21 cellular contexts compared by ENCODE assay signal in genomic region chr11:29773656-29774264, GRCh38.
DNase-seq lines count a peak whose midpoint lies in the region; ATAC-seq and TF ChIP-seq lines count a peak whose summit lies in the region.
"Had no signal": no experiment of that assay in that cellular context is flagged by ENCODE, and none has a peak within 500 bp of the region (broad histone marks: within the 10 kb centered on the region; RNA-seq: fewer than 3 reads in every experiment).

No MANE protein-coding gene starts in this region.

- peak overlapping the region; percentile 83 for H3K27ac ChIP-seq in cardiac muscle cell
- peak overlapping the region; percentile 32 for H3K27ac ChIP-seq in mesodermal cell (ENCODE audit: low read depth, low read length, severe bottlenecking)
- H3K27ac ChIP-seq in spleen: no peak overlapping the region
- H3K27ac ChIP-seq: adrenal gland, neutrophil, upper lobe of left lung had no signal

- intact Hi-C loops in Right ventricle myocardium superior (cut with DNase I) (no loop called here), cardiac septum (cut with DNase I) (loop anchor here (10.0 kb wide), 2 partner anchors 239 to 241 kb away; partner anchors contain the start of gene KCNA4), spleen (cut with DNase I; ENCODE audit: low total_unique reads) (no loop called here)

- TF ChIP-seq CTCF in cardiac muscle cell (IDR thresholded peaks at IDR 0.05; ENCODE audit: low read depth, low read length): no peak
- no peak for TF ChIP-seq CTCF in spleen (IDR thresholded peaks at IDR 0.05 in 8 of 11, conservative IDR thresholded peaks at IDR 0.05 in 3 of 11)

- no peaks in the 10 kb centered on the region for H3K9me3 ChIP-seq in cardiac muscle cell (ENCODE audit: low read depth)
- peaks cover 4% of the 10 kb centered on the region for H3K9me3 ChIP-seq in mesodermal cell (ENCODE audit: control insufficient read depth, low read length)
- H3K9me3 ChIP-seq in spleen: peaks cover 0 to 12% (median 2%) of the 10 kb centered on the region in 8 donors
- H3K9me3 ChIP-seq: adrenal gland, BE2C, neutrophil, upper lobe of left lung had no signal

- ATAC-seq in Right ventricle myocardium superior (ENCODE audit: poor library complexity) (peak; percentile 99), GM21717 (IDR thresholded peaks at IDR 0.05; ENCODE audit: unreplicated experiment) (no peak)

- H3K4me3 ChIP-seq in cardiac muscle cell (no peak overlapping the region), mesodermal cell (ENCODE audit: extremely low read depth, insufficient read depth, low read length, poor library complexity, severe bottlenecking) (no peak overlapping the region), spleen (no peak overlapping the region)
- H3K4me3 ChIP-seq: adrenal gland, upper lobe of left lung had no signal

- no peaks in the 10 kb centered on the region for H3K27me3 ChIP-seq in cardiac muscle cell
- no peaks in the 10 kb centered on the region for H3K27me3 ChIP-seq in spleen (replicated peaks in 1 of 7)
- H3K27me3 ChIP-seq: adrenal gland, BE2C, neutrophil, upper lobe of left lung had no signal

- no peak for TF ChIP-seq POLR2A in spleen (IDR thresholded peaks at IDR 0.05)

- WGBS in mesodermal cell (ENCODE audit: insufficient coverage in 2 of 2), 2 experiments: 62 to 86% methylated on average over 1 to 2 of the region's 4 CpGs
- 75 to 80% (median 75%) methylated on average over 4 of the region's 4 CpGs for WGBS in spleen, 5 donors

- peak; percentile 56 for DNase-seq in Right ventricle myocardium superior
- DNase-seq in cardiac septum (ENCODE audit: low spot score): no peak
- DNase-seq in cardiac muscle cell (ENCODE audit: low read depth in 1 of 2, low spot score in 1 of 2): peak; percentile 92 to 93
- DNase-seq in cerebellar cortex (ENCODE audit: low spot score): no peak
- DNase-seq in spleen: no peak
- DNase-seq in activated naive CD4-positive, alpha-beta T cell treated with Interleukin-2 at 50 U/mL for 16 hours: no peak
- DNase-seq: 8988T; activated CD4-positive, alpha-beta T cell treated with anti-CD3 and anti-CD28 coated beads, Interleukin-2, amount 10 ng/mL, durations not matched to agents 7 days and 5 days; activated CD8-positive, alpha-beta memory T cell treated with anti-CD3 and anti-CD28 coated beads, Interleukin-2, amount 50 U/mL, for 4 hours; activated effector memory CD4-positive, alpha-beta T cell treated with anti-CD3 and anti-CD28 coated beads, Interleukin-2, amount 50 U/mL, for 16 hours; adrenal gland; BE2C; Calu3; hippocampal formation; NCI-H1417 treated with DMSO at 0.1 percent for 48 hours; NCI-H774; OCI-M1; upper lobe of left lung had no signal

- H3K36me3 ChIP-seq in cardiac muscle cell (no peaks in the 10 kb centered on the region), mesodermal cell (ENCODE audit: control insufficient read depth, insufficient read depth, low read length) (no peaks in the 10 kb centered on the region), spleen (no peaks in the 10 kb centered on the region)
- H3K36me3 ChIP-seq: adrenal gland, BE2C, neutrophil, upper lobe of left lung had no signal

- H3K4me1 ChIP-seq in cardiac muscle cell (ENCODE audit: low read depth) (peaks cover 19% of the 10 kb centered on the region), mesodermal cell (ENCODE audit: control insufficient read depth, insufficient read depth, low read length, poor library complexity, severe bottlenecking) (peaks cover 7% of the 10 kb centered on the region), spleen (no peaks in the 10 kb centered on the region)
- H3K4me1 ChIP-seq: adrenal gland, BE2C, upper lobe of left lung had no signal

Comparison
In these comparisons a context has a peak if more than half of its experiments do, and no peak if none do; other contexts are left out.
1. DNase-seq: peak in Right ventricle myocardium superior (single experiment) and cardiac muscle cell (2 of 2); none in cardiac septum (single experiment), cerebellar cortex (single experiment), spleen (single experiment) and activated naive CD4-positive, alpha-beta T cell treated with Interleukin-2 at 50 U/mL for 16 hours (single experiment).
2. H3K27ac ChIP-seq: peak in cardiac muscle cell (single experiment) and mesodermal cell (single experiment); none in spleen (0 of 8).